1 cellular context compared by ENCODE assay signal in genomic region chr16:70304892-70305448, GRCh38.
TF ChIP-seq lines count a peak whose summit lies in the region.

No MANE protein-coding gene starts in this region.

TF ChIP-seq in GM12878, 131 proteins besides CTCF, POLR2A, EP300 and RAD21:
- TF ChIP-seq NBN (IDR thresholded peaks at IDR 0.05) (0 out of 2 replicates have a peak, but pooled peaks have one; percentile 2), NR2C1 (IDR thresholded peaks at IDR 0.05) (no peak), ZNF207 (IDR thresholded peaks at IDR 0.05; ENCODE audit: borderline replicate concordance) (no peak)
TF ChIP-seq in GM12878: peak in this region for 1.
